8 cellular contexts compared by ENCODE assay signal in the genomic region with DNA sequence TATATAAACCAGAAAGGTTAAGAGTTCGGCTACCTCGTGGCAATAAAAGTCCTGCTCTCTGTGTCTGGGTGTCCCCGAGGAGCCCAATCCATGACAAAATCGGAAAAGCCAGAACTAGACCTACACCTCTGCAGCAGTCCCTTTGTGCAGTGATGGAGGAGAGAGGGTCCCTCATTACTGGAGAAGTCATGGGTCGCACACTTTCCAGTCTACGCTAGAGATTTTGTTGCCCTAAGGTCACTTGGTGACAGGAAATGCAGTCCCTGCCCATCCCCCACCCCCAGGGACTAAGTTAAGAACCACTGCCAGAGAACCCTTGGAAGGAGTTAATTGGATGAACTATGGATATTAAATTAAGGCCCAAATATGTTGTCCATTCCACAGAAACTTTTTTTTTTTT.
DNase-seq lines count a peak whose midpoint lies in the region; ATAC-seq and TF ChIP-seq lines count a peak whose summit lies in the region.

No MANE protein-coding gene starts in this region.

- H3K4me3 Mint-ChIP-seq in activated T-helper 17 cell treated with anti-CD3 and anti-CD28 coated beads, Interleukin-2, amount 50 U/mL, for 72 hours, result no peak overlapping the region

- H3K36me3 Mint-ChIP-seq in activated T-helper 17 cell treated with anti-CD3 and anti-CD28 coated beads, Interleukin-2, amount 50 U/mL, for 72 hours (ENCODE audit: low read depth), result no peaks in the 10 kb centered on the region

- H4K20me1 ChIP-seq in PC-3 (ENCODE audit: low read length), result no peaks in the 10 kb centered on the region

- H3K4me1 ChIP-seq in PC-3 (ENCODE audit: insufficient read depth, low read length), result peaks cover 46% of the 10 kb centered on the region
- peaks cover 22% of the 10 kb centered on the region for H3K4me1 ChIP-seq in mesodermal cell (ENCODE audit: control insufficient read depth, insufficient read depth, low read length, poor library complexity, severe bottlenecking)
- peaks cover 8 to 46% (median 42%) of the 10 kb centered on the region in 5 donors for H3K4me1 ChIP-seq in subcutaneous abdominal adipose tissue (ENCODE audit: control insufficient read depth in 5 of 5, insufficient read depth in 5 of 5, low read length in 5 of 5)

- intact Hi-C loops in PC-3 (cut with micrococcal nuclease) (no loop called here), dorsolateral prefrontal cortex (cut with DNase I) (no loop called here), head of caudate nucleus (cut with DNase I) (loop anchor here (2.0 kb wide), 1 partner anchor 104 kb away; a partner anchor contains a TSS)

- TF ChIP-seq CTCF in PC-3 (conservative IDR thresholded peaks at IDR 0.05; ENCODE audit: low read depth, low read length), result no peak
- TF ChIP-seq CTCF in dorsolateral prefrontal cortex (IDR thresholded peaks at IDR 0.05 in 54 of 56, conservative IDR thresholded peaks at IDR 0.05 in 2 of 56; ENCODE audit: low read depth in 1 of 56, partially characterized antibody in 56 of 56), result no peak

- no peaks in the 10 kb centered on the region for H3F3A ChIP-seq in PC-3 (ENCODE audit: low read length, unreplicated experiment)

- H3K4me1 Mint-ChIP-seq in activated T-helper 17 cell treated with anti-CD3 and anti-CD28 coated beads, Interleukin-2, amount 50 U/mL, for 72 hours, result peaks cover 15% of the 10 kb centered on the region

- WGBS in mesodermal cell (ENCODE audit: insufficient coverage in 2 of 2), 2 experiments, result 77 to 90% methylated on average over 2 to 6 of the region's 6 CpGs

- no TSS peak for BruUV-seq in PC-3 (replicated peaks; lab: Mats Ljungman, UMichigan)

- ATAC-seq in PC-3, result no peak
- no peak for ATAC-seq in activated T-helper 17 cell treated with anti-CD3 and anti-CD28 coated beads, Interleukin-2, amount 50 U/mL, for 72 hours (replicated peaks)

- H3K27me3 Mint-ChIP-seq in activated T-helper 17 cell treated with anti-CD3 and anti-CD28 coated beads, Interleukin-2, amount 50 U/mL, for 72 hours, result no peaks in the 10 kb centered on the region

- peaks cover 5% of the 10 kb centered on the region for H3K9me3 Mint-ChIP-seq in activated T-helper 17 cell treated with anti-CD3 and anti-CD28 coated beads, Interleukin-2, amount 50 U/mL, for 72 hours

- no peak for DNase-seq in PC-3
- no peak for DNase-seq in dorsolateral prefrontal cortex
- DNase-seq in head of caudate nucleus, result no peak
- DNase-seq in activated naive CD4-positive, alpha-beta T cell (lab: John Stamatoyannopoulos, UW), result no peak
- DNase-seq in amniotic stem cell (lab: John Stamatoyannopoulos, UW), result no peak

- no peaks in the 10 kb centered on the region for H3K79me2 ChIP-seq in PC-3 (ENCODE audit: low read length)

- CTCF ChIA-PET in PC-3 (lab: Charles Lee), result no interaction called here

- H3K9me3 ChIP-seq in PC-3 (ENCODE audit: low read length) (no peaks in the 10 kb centered on the region), mesodermal cell (ENCODE audit: control insufficient read depth, low read length) (peaks cover 36% of the 10 kb centered on the region), subcutaneous abdominal adipose tissue (ENCODE audit: control insufficient read depth in 5 of 5, low read length in 5 of 5) (peaks cover 4 to 12% (median 11%) of the 10 kb centered on the region in 5 donors)

- POLR2A ChIA-PET in PC-3 (lab: Charles Lee; ENCODE audit: unreplicated experiment), result no interaction called here

- peak overlapping the region; percentile 57 for H3K4me2 ChIP-seq in PC-3 (ENCODE audit: low read length)

- no peak overlapping the region for H3K27ac Mint-ChIP-seq in activated T-helper 17 cell treated with anti-CD3 and anti-CD28 coated beads, Interleukin-2, amount 50 U/mL, for 72 hours

- H3K9ac ChIP-seq in PC-3 (ENCODE audit: low read length), result peak overlapping the region; percentile 56
- peak overlapping the region in 1 of 5 donors; percentile 46 for H3K9ac ChIP-seq in subcutaneous abdominal adipose tissue (ENCODE audit: low read length in 5 of 5)

- peak overlapping the region; percentile 75 for H2AFZ ChIP-seq in PC-3 (ENCODE audit: low read length)

- H3K36me3 ChIP-seq in PC-3 (ENCODE audit: low read depth, low read length) (no peaks in the 10 kb centered on the region), mesodermal cell (ENCODE audit: control insufficient read depth, insufficient read depth, low read length) (no peaks in the 10 kb centered on the region), subcutaneous abdominal adipose tissue (ENCODE audit: control insufficient read depth in 5 of 5, insufficient read depth in 5 of 5, low read length in 5 of 5) (no peaks in the 10 kb centered on the region)

- H3K27me3 ChIP-seq in PC-3 (ENCODE audit: low read length), result no peaks in the 10 kb centered on the region
- H3K27me3 ChIP-seq in dorsolateral prefrontal cortex, result no peaks in the 10 kb centered on the region
- no peaks in the 10 kb centered on the region for H3K27me3 ChIP-seq in subcutaneous abdominal adipose tissue (ENCODE audit: control insufficient read depth in 5 of 5, insufficient read depth in 4 of 5, low read length in 5 of 5)

- H3K27ac ChIP-seq in PC-3 (ENCODE audit: low read length) (peak overlapping the region; percentile 88), dorsolateral prefrontal cortex (peak overlapping the region in 58 of 59 donors; percentile 50 to 98 (median 93)), mesodermal cell (ENCODE audit: low read depth, low read length, severe bottlenecking) (peak overlapping the region; percentile 98), subcutaneous abdominal adipose tissue (ENCODE audit: low read depth, low read length) (peak overlapping the region; percentile 80)

- H3K9me2 ChIP-seq in PC-3 (replicated peaks; ENCODE audit: low read length), result no peaks in the 10 kb centered on the region

- H3K4me3 ChIP-seq in PC-3 (ENCODE audit: low read length), result no peak overlapping the region
- peak overlapping the region in 11 of 59 donors; percentile 28 to 54 (median 46) for H3K4me3 ChIP-seq in dorsolateral prefrontal cortex
- no peak overlapping the region for H3K4me3 ChIP-seq in mesodermal cell (ENCODE audit: extremely low read depth, insufficient read depth, low read length, poor library complexity, severe bottlenecking)
- peak overlapping the region in 3 of 5 donors; percentile 46 to 74 (median 46) for H3K4me3 ChIP-seq in subcutaneous abdominal adipose tissue (ENCODE audit: low read depth in 1 of 5, low read length in 5 of 5)

Comparison
In these comparisons a context has a peak if more than half of its experiments do, and no peak if none do; other contexts are left out.
1. H3K4me3 ChIP-seq: peak in subcutaneous abdominal adipose tissue (3 of 5); none in PC-3 (single experiment) and mesodermal cell (single experiment).
2. Peak in every context shown above with its lines, with median percentiles within 50 percentile points of each other: H3K27ac ChIP-seq.